Comparison of ENCODE assay signal across 8 cellular contexts in genomic region chr19:47607564-47608073, GRCh38. TPM values are rescaled to one million over a fixed set of nuclear protein-coding genes. Genes with fewer than 3 reads are reported as not detected.
DNase-seq lines count a peak whose midpoint lies in the region; ATAC-seq and TF ChIP-seq lines count a peak whose summit lies in the region.

No MANE protein-coding gene starts in this region.

- H3K27me3 ChIP-seq in adrenal gland, result no peaks in the 10 kb centered on the region
- no peaks in the 10 kb centered on the region for H3K27me3 ChIP-seq in left lung

- TF ChIP-seq POLR2A in adrenal gland (IDR thresholded peaks at IDR 0.05), result no peak

- H3K4me1 Mint-ChIP-seq in T-helper 1 cell treated with Interleukin-12 subunit alpha and Interleukin-12 subunit beta and Interleukin-4 antibody, amounts not matched to agents 30 μg/mL and 1 μg/mL, for 36 hours (ENCODE audit: low read depth), result peaks cover 24% of the 10 kb centered on the region

- H3K4me3 ChIP-seq in adrenal gland (peak overlapping the region; percentile 62 to 100 (median 83)), left lung (peak overlapping the region; percentile 96 to 100)

- TF ChIP-seq CTCF in adrenal gland (IDR thresholded peaks at IDR 0.05) (no peak), left lung (IDR thresholded peaks at IDR 0.05) (no peak)

- no peaks in the 10 kb centered on the region for H3K9me3 ChIP-seq in adrenal gland (replicated peaks in 1 of 3)
- H3K9me3 ChIP-seq in left lung, result no peaks in the 10 kb centered on the region

- DNase-seq in T-helper 1 cell (no peak), adrenal gland (no peak), left lung (no peak), hypothalamus (lab: John Stamatoyannopoulos, UW) (no peak), GDM1 (lab: John Stamatoyannopoulos, UW) (no peak)

- H3K4me1 ChIP-seq in adrenal gland (replicated peaks in 1 of 2), result peaks cover 13 to 27% of the 10 kb centered on the region in 2 donors
- peaks cover 7 to 36% of the 10 kb centered on the region in 2 donors for H3K4me1 ChIP-seq in left lung

- no peaks in the 10 kb centered on the region for H3K36me3 ChIP-seq in adrenal gland (replicated peaks in 1 of 2)
- H3K36me3 ChIP-seq in left lung, result peaks cover 0 to 5% of the 10 kb centered on the region in 2 donors

- H3K27me3 Mint-ChIP-seq in T-helper 1 cell treated with Interleukin-12 subunit alpha and Interleukin-12 subunit beta and Interleukin-4 antibody, amounts not matched to agents 30 μg/mL and 1 μg/mL, for 36 hours (ENCODE audit: low read depth), result peaks cover 14% of the 10 kb centered on the region

- WGBS in adrenal gland, 4 donors, result 40 to 52% (median 47%) methylated on average over 17 to 21 of the region's 21 CpGs

- peak overlapping the region; percentile 81 for H3K27ac Mint-ChIP-seq in T-helper 1 cell treated with Interleukin-12 subunit alpha and Interleukin-12 subunit beta and Interleukin-4 antibody, amounts not matched to agents 30 μg/mL and 1 μg/mL, for 36 hours

- intact Hi-C loops in adrenal gland (cut with DNase I) (loop anchor here in 1 of 2 donors (10.0 kb wide), 1 partner anchor 87 kb away; no protein-coding TSS in a partner anchor), left lung (cut with DNase I) (loop anchor here in 1 of 2 donors (10.0 kb wide), 1 partner anchor 87 kb away; no protein-coding TSS in a partner anchor)

- H3K27ac ChIP-seq in adrenal gland (peak overlapping the region; percentile 85 to 99 (median 91)), left lung (peak overlapping the region; percentile 94 to 95), temporal lobe (ENCODE audit: low read depth, low read length) (peak overlapping the region; percentile 89)

- no peaks in the 10 kb centered on the region for H3K9me3 Mint-ChIP-seq in T-helper 1 cell treated with Interleukin-12 subunit alpha and Interleukin-12 subunit beta and Interleukin-4 antibody, amounts not matched to agents 30 μg/mL and 1 μg/mL, for 36 hours

- ATAC-seq in left lung (no peak), GM18861 (IDR thresholded peaks at IDR 0.05; ENCODE audit: unreplicated experiment) (no peak)

- H3K36me3 Mint-ChIP-seq in T-helper 1 cell treated with Interleukin-12 subunit alpha and Interleukin-12 subunit beta and Interleukin-4 antibody, amounts not matched to agents 30 μg/mL and 1 μg/mL, for 36 hours (ENCODE audit: low read depth), result peaks cover 8% of the 10 kb centered on the region

- H3K4me3 Mint-ChIP-seq in T-helper 1 cell treated with Interleukin-12 subunit alpha and Interleukin-12 subunit beta and Interleukin-4 antibody, amounts not matched to agents 30 μg/mL and 1 μg/mL, for 36 hours, result peak overlapping the region; percentile 85

RNA-seq across cellular contexts. Expression of gene BICRA, which starts 1.3 kb away (rescaled TPM):
- 10 to 100 TPM in 4 of 8 donors, 1 to 10 TPM in 4; 5.3 to 16.8 (median 9.0) TPM for total RNA-seq in adrenal gland
- polyA plus RNA-seq in adrenal gland, result 10 to 100 TPM in 2 of 3 donors, 1 to 10 TPM in 1; 4.3 to 24.6 (median 14.5) TPM
- 10 to 100 TPM; 13.8 to 15.5 TPM for total RNA-seq in left lung
- 3.7 TPM for total RNA-seq in temporal lobe

RNA-seq across cellular contexts. Expression of gene ZNF541, which starts 34.7 kb away (rescaled TPM):
- total RNA-seq in adrenal gland (10 to 100 TPM in 2 of 8 donors, 1 to 10 TPM in 4, under 1 TPM in 2; 0.18 to 14.0 (median 3.8) TPM), left lung (under 1 TPM; 0.37 to 0.50 TPM), temporal lobe (under 0.01 TPM)
- 10 to 100 TPM in 2 of 3 donors, under 1 TPM in 1; 0.18 to 14.5 (median 11.6) TPM for polyA plus RNA-seq in adrenal gland
